In genomic region chr10:77587424-77587806, GRCh38 we compare ENCODE assay signal across 17 cellular contexts. TPM values are rescaled to one million over a fixed set of nuclear protein-coding genes. Genes with fewer than 3 reads are reported as not detected.
A peak's percentile ranks its signal among the peaks of the same experiment; 100 is the strongest.
DNase-seq lines count a peak whose midpoint lies in the region; ATAC-seq and TF ChIP-seq lines count a peak whose summit lies in the region.
"Had no signal": no experiment of that assay in that cellular context is flagged by ENCODE, and none has a peak within 500 bp of the region (broad histone marks: within the 10 kb centered on the region; RNA-seq: fewer than 3 reads in every experiment).

No MANE protein-coding gene starts in this region.

- no peak overlapping the region for H3K4me3 ChIP-seq in smooth muscle cell

- no peaks in the 10 kb centered on the region for H4K20me1 ChIP-seq in smooth muscle cell (ENCODE audit: low read depth)

- peak overlapping the region; percentile 1 for H2AFZ ChIP-seq in smooth muscle cell (ENCODE audit: low read depth)
- H2AFZ ChIP-seq: parathyroid adenoma had no signal

- no peak overlapping the region for H3K9ac ChIP-seq in smooth muscle cell (ENCODE audit: low read depth)
- H3K9ac ChIP-seq: KMS-11, parathyroid adenoma had no signal

- H3K9me3 ChIP-seq in smooth muscle cell (replicated peaks; ENCODE audit: low read depth): no peaks in the 10 kb centered on the region

- H3K4me2 ChIP-seq in smooth muscle cell: peak overlapping the region; percentile 24
- H3K4me2 ChIP-seq: KMS-11 had no signal

- peaks cover 9% of the 10 kb centered on the region for H3K4me1 ChIP-seq in smooth muscle cell (ENCODE audit: low read depth)

- H3K36me3 Mint-ChIP-seq in chondrocyte (ENCODE audit: low read depth): peaks cover 3% of the 10 kb centered on the region
- H3K36me3 Mint-ChIP-seq: stimulated activated naive B cell treated with anti-CD40 and anti-IgM and Interleukin-4, amounts not matched to agents 10 μg/mL and 1 μg/mL and 100 μg/mL, for 72 hours had no signal

- H3F3A ChIP-seq in smooth muscle cell (ENCODE audit: low read depth): peaks cover 10% of the 10 kb centered on the region

- no peaks in the 10 kb centered on the region for H3K36me3 ChIP-seq in smooth muscle cell (ENCODE audit: low read depth)

- no peaks in the 10 kb centered on the region for H3K27me3 Mint-ChIP-seq in chondrocyte (ENCODE audit: low read depth)
- H3K27me3 Mint-ChIP-seq: stimulated activated naive B cell treated with anti-CD40 and anti-IgM and Interleukin-4, amounts not matched to agents 10 μg/mL and 1 μg/mL and 100 μg/mL, for 72 hours had no signal

- H3K4me1 Mint-ChIP-seq in chondrocyte (ENCODE audit: low read depth): peaks cover 74% of the 10 kb centered on the region

- H3K4me3 Mint-ChIP-seq in chondrocyte (ENCODE audit: unreplicated experiment): no peak overlapping the region
- H3K4me3 Mint-ChIP-seq: stimulated activated naive B cell treated with anti-CD40 and anti-IgM and Interleukin-4, amounts not matched to agents 10 μg/mL and 1 μg/mL and 100 μg/mL, for 72 hours had no signal

- DNase-seq in COLO668 (lab: John Stamatoyannopoulos, UW; ENCODE audit: unreplicated experiment): peak; percentile 31
- no peak for DNase-seq in chondrocyte (ENCODE audit: low spot score)
- DNase-seq in mesenteric fat pad (ENCODE audit: low spot score): peak; percentile 41
- no peak for DNase-seq in smooth muscle cell (lab: John Stamatoyannopoulos, UW; ENCODE audit: unreplicated experiment)
- no peak for DNase-seq in T-helper 9 cell
- no peak for DNase-seq in stimulated activated CD4-positive, alpha-beta T cell treated with anti-CD3 and anti-CD28 coated beads, Interleukin-2, amount 100 ng/mL, for 24 hours
- DNase-seq in nucleus accumbens (lab: John Stamatoyannopoulos, UW): no peak
- DNase-seq: activated effector memory CD4-positive, alpha-beta T cell treated with Interleukin-2 at 50 U/mL for 16 hours; glutamatergic neuron; NCI-H1092; Right ventricle myocardium superior; stimulated activated naive B cell treated with anti-CD40 and anti-IgM and Interleukin-4, amounts not matched to agents 10 μg/mL and 1 μg/mL and 100 μg/mL, for 72 hours; T-helper 1 cell had no signal

- no peaks in the 10 kb centered on the region for H3K79me2 ChIP-seq in smooth muscle cell (ENCODE audit: low read depth)
- H3K79me2 ChIP-seq: parathyroid adenoma had no signal

- no peaks in the 10 kb centered on the region for H3K27me3 ChIP-seq in smooth muscle cell (ENCODE audit: low read depth)

- no peaks in the 10 kb centered on the region for H3K9me3 Mint-ChIP-seq in chondrocyte (ENCODE audit: low read depth)

- H3K27ac Mint-ChIP-seq in chondrocyte (ENCODE audit: unreplicated experiment): peak overlapping the region; percentile 97
- H3K27ac Mint-ChIP-seq: stimulated activated naive B cell treated with anti-CD40 and anti-IgM and Interleukin-4, amounts not matched to agents 10 μg/mL and 1 μg/mL and 100 μg/mL, for 72 hours had no signal

- peak overlapping the region; percentile 77 for H3K27ac ChIP-seq in smooth muscle cell (ENCODE audit: low read depth)
- H3K27ac ChIP-seq: HL-60, KMS-11, parathyroid adenoma had no signal

- no peak for TF ChIP-seq CTCF in chondrocyte (IDR thresholded peaks at IDR 0.05)
- no peak for TF ChIP-seq CTCF in smooth muscle cell (IDR thresholded peaks at IDR 0.05; ENCODE audit: borderline replicate concordance, insufficient read depth, poor library complexity, severe bottlenecking)

- ATAC-seq in GM18870 (IDR thresholded peaks at IDR 0.05; ENCODE audit: unreplicated experiment): no peak
- ATAC-seq: stimulated activated naive B cell treated with anti-CD40 and anti-IgM and Interleukin-4, amounts not matched to agents 10 μg/mL and 1 μg/mL and 100 μg/mL, for 72 hours had no signal

- WGBS in smooth muscle cell (ENCODE audit: low lambda C conversion rate): 80% methylated on average over 3 of the region's 3 CpGs

RNA-seq across cellular contexts. Expression of gene KCNMA1, which starts 50.2 kb away (rescaled TPM):
- total RNA-seq in chondrocyte (76.1 to 87.6 TPM (median 86.7 TPM) in 3 replicates), mesenteric fat pad (20.6 TPM), smooth muscle cell (13.5 and 23.4 TPM in 2 replicates)
- polyA plus RNA-seq in smooth muscle cell: 9.1 and 25.5 TPM in 2 replicates

Comparison
In these comparisons a context has a peak if more than half of its experiments do, and no peak if none do; other contexts are left out.
1. DNase-seq: peak in COLO668 (single experiment) and mesenteric fat pad (single experiment); none in chondrocyte (single experiment), smooth muscle cell (single experiment), T-helper 9 cell (single experiment), stimulated activated CD4-positive, alpha-beta T cell treated with anti-CD3 and anti-CD28 coated beads, Interleukin-2, amount 100 ng/mL, for 24 hours (0 of 2) and nucleus accumbens (0 of 56).